ENCODE assay signal across 7 cellular contexts in genomic region chr22:24011735-24012068, GRCh38. TPM values are rescaled to one million over a fixed set of nuclear protein-coding genes. Genes with fewer than 3 reads are reported as not detected.
DNase-seq lines count a peak whose midpoint lies in the region; ATAC-seq and TF ChIP-seq lines count a peak whose summit lies in the region.
"Had no signal": no experiment of that assay in that cellular context is flagged by ENCODE, and none has a peak within 500 bp of the region (broad histone marks: within the 10 kb centered on the region; RNA-seq: fewer than 3 reads in every experiment).

No MANE protein-coding gene starts in this region.

- no peaks in the 10 kb centered on the region for H3K9me3 Mint-ChIP-seq in T-helper 2 cell treated with Interferon-gamma antibody and Interleukin-4, amounts not matched to agents 5 μg/mL and 100 μg/mL, for 36 hours
- no peaks in the 10 kb centered on the region for H3K9me3 Mint-ChIP-seq in osteocyte (ENCODE audit: unreplicated experiment)

- H3K4me3 Mint-ChIP-seq in T-helper 2 cell treated with Interferon-gamma antibody and Interleukin-4, amounts not matched to agents 5 μg/mL and 100 μg/mL, for 36 hours, result peak overlapping the region; percentile 92
- peak overlapping the region; percentile 96 for H3K4me3 Mint-ChIP-seq in osteocyte (ENCODE audit: unreplicated experiment)

- peaks cover 17% of the 10 kb centered on the region for H3K36me3 Mint-ChIP-seq in T-helper 2 cell treated with Interferon-gamma antibody and Interleukin-4, amounts not matched to agents 5 μg/mL and 100 μg/mL, for 36 hours (ENCODE audit: low read depth)
- H3K36me3 Mint-ChIP-seq in osteocyte (ENCODE audit: unreplicated experiment), result no peaks in the 10 kb centered on the region

- DNase-seq in T-helper 2 cell treated with Interferon-gamma antibody and Interleukin-4, amounts not matched to agents 5 μg/mL and 100 μg/mL, for 36 hours (ENCODE audit: low spot score), result no peak
- DNase-seq in T-helper 2 cell, result no peak
- DNase-seq in cardiac fibroblast (ENCODE audit: low read depth in 2 of 2), result peak in 1 of 2 donors; percentile 5
- no peak for DNase-seq in osteocyte (ENCODE audit: extremely low spot score, unreplicated experiment)
- DNase-seq in NAMALWA (ENCODE audit: low spot score), result no peak

- H3K4me3 ChIP-seq in cardiac fibroblast (replicated peaks in 1 of 2; ENCODE audit: low read depth in 2 of 2, low read length in 2 of 2), result peak overlapping the region; percentile 88 to 90

- no peaks in the 10 kb centered on the region for H3K27me3 Mint-ChIP-seq in T-helper 2 cell treated with Interferon-gamma antibody and Interleukin-4, amounts not matched to agents 5 μg/mL and 100 μg/mL, for 36 hours (ENCODE audit: low read depth)
- H3K27me3 Mint-ChIP-seq in osteocyte (ENCODE audit: unreplicated experiment), result no peaks in the 10 kb centered on the region

- peak overlapping the region; percentile 95 for H3K27ac Mint-ChIP-seq in T-helper 2 cell treated with Interferon-gamma antibody and Interleukin-4, amounts not matched to agents 5 μg/mL and 100 μg/mL, for 36 hours
- peak overlapping the region; percentile 94 for H3K27ac Mint-ChIP-seq in osteocyte (ENCODE audit: unreplicated experiment)

- peaks cover 28% of the 10 kb centered on the region for H3K4me1 Mint-ChIP-seq in T-helper 2 cell treated with Interferon-gamma antibody and Interleukin-4, amounts not matched to agents 5 μg/mL and 100 μg/mL, for 36 hours (ENCODE audit: low read depth)
- H3K4me1 Mint-ChIP-seq in osteocyte (ENCODE audit: unreplicated experiment), result peaks cover 18% of the 10 kb centered on the region

- TF ChIP-seq CTCF in cardiac fibroblast (IDR thresholded peaks at IDR 0.05; ENCODE audit: low read depth, low read length), result no peak
- TF ChIP-seq CTCF in osteocyte (IDR thresholded peaks at IDR 0.05), result no peak

- no peak for ATAC-seq in HG03571 (IDR thresholded peaks at IDR 0.05; ENCODE audit: unreplicated experiment)

RNA-seq across cellular contexts. Expression of gene CABIN1, which starts 0.6 kb away (rescaled TPM):
- total RNA-seq in osteocyte, result 53.4 and 55.6 TPM in 2 replicates

RNA-seq across cellular contexts. Expression of gene GSTT4, which starts 6.4 kb away (rescaled TPM):
- total RNA-seq in osteocyte, result not detected in 2 replicates
- total RNA-seq: renal cortical epithelial cell had no signal

RNA-seq across cellular contexts. Expression of gene GSTT2, which starts 31.8 kb away (rescaled TPM):
- total RNA-seq in osteocyte, result not detected in 2 replicates

RNA-seq across cellular contexts. Expression of gene DDT, which starts 37.5 kb away (rescaled TPM):
- 108 and 113 TPM in 2 replicates for total RNA-seq in osteocyte

RNA-seq across cellular contexts. Expression of gene DDTL, which starts 45.0 kb away (rescaled TPM):
- not detected in 2 replicates for total RNA-seq in osteocyte
